ENCODE assay signal across 10 cellular contexts in genomic region chr1:206693029-206693428, GRCh38. TPM values are rescaled to one million over a fixed set of nuclear protein-coding genes. Genes with fewer than 3 reads are reported as not detected.
DNase-seq lines count a peak whose midpoint lies in the region; ATAC-seq and TF ChIP-seq lines count a peak whose summit lies in the region.
"Had no signal": no experiment of that assay in that cellular context is flagged by ENCODE, and none has a peak within 500 bp of the region (broad histone marks: within the 10 kb centered on the region; RNA-seq: fewer than 3 reads in every experiment).

No MANE protein-coding gene starts in this region.

- no peaks in the 10 kb centered on the region for H3K27me3 Mint-ChIP-seq in neural crest cell (ENCODE audit: low read depth)
- H3K27me3 Mint-ChIP-seq in activated CD4-positive, alpha-beta T cell treated with anti-CD3 and anti-CD28 coated beads, Interleukin-2, amount 10 ng/mL, durations not matched to agents 7 days and 5 days, result no peaks in the 10 kb centered on the region

- no peak for TF ChIP-seq CTCF in neural crest cell (conservative IDR thresholded peaks at IDR 0.05)

- H3K36me3 Mint-ChIP-seq in neural crest cell (ENCODE audit: low read depth), result peaks cover 3% of the 10 kb centered on the region
- H3K36me3 Mint-ChIP-seq in activated CD4-positive, alpha-beta T cell treated with anti-CD3 and anti-CD28 coated beads, Interleukin-2, amount 10 ng/mL, durations not matched to agents 7 days and 5 days (ENCODE audit: low read depth), result peaks cover 18% of the 10 kb centered on the region

- DNase-seq in AG20443 (ENCODE audit: low spot score) (peak; percentile 68), SHP77 (lab: John Stamatoyannopoulos, UW) (peak; percentile 49 to 66), fibroblast of peridontal ligament (ENCODE audit: extremely low read depth) (peak; percentile 57), neural crest cell (ENCODE audit: low read depth, low spot score) (no peak), HEK293T (ENCODE audit: extremely low spot score) (no peak), SK-N-DZ (ENCODE audit: low spot score) (no peak)
- no peak for DNase-seq in activated CD4-positive, alpha-beta T cell treated with anti-CD3 and anti-CD28 coated beads, Interleukin-2, amount 10 ng/mL, durations not matched to agents 7 days and 5 days
- DNase-seq: activated gamma-delta T cell, NCI-H510A treated with DMSO at 0.1 percent for 48 hours had no signal

- no peak for ATAC-seq in HG03520 (IDR thresholded peaks at IDR 0.05; ENCODE audit: unreplicated experiment)

- H3K9me3 Mint-ChIP-seq in neural crest cell, result no peaks in the 10 kb centered on the region
- no peaks in the 10 kb centered on the region for H3K9me3 Mint-ChIP-seq in activated CD4-positive, alpha-beta T cell treated with anti-CD3 and anti-CD28 coated beads, Interleukin-2, amount 10 ng/mL, durations not matched to agents 7 days and 5 days

- POLR2A ChIA-PET in HEK293T (lab: Yijun Ruan, JAX), result interaction anchor here (0.9 to 1.6 kb wide), 2 partner anchors 9 to 18 kb away, joined by 3 to 4 read pairs; no protein-coding TSS in a partner anchor
- POLR2A ChIA-PET in activated CD4-positive, alpha-beta T cell treated with anti-CD3 and anti-CD28 coated beads, Interleukin-2, amount 10 ng/mL, durations not matched to agents 7 days and 5 days (lab: Charles Lee), result no interaction called here

- H3K4me3 Mint-ChIP-seq in neural crest cell, result no peak overlapping the region
- H3K4me3 Mint-ChIP-seq in activated CD4-positive, alpha-beta T cell treated with anti-CD3 and anti-CD28 coated beads, Interleukin-2, amount 10 ng/mL, durations not matched to agents 7 days and 5 days, result no peak overlapping the region

- CTCF ChIA-PET in HEK293T (lab: Yijun Ruan, JAX), result interaction anchor here (1.2 kb wide), 2 partner anchors 35 to 241 kb away, joined by 3 read pairs; no protein-coding TSS in a partner anchor
- CTCF ChIA-PET in activated CD4-positive, alpha-beta T cell treated with anti-CD3 and anti-CD28 coated beads, Interleukin-2, amount 10 ng/mL, durations not matched to agents 7 days and 5 days (lab: Charles Lee), result interaction anchor here (0.8 to 3.0 kb wide), 7 partner anchors 8 to 191 kb away, joined by 3 to 11 read pairs (median 4); no protein-coding TSS in a partner anchor

- H3K27ac Mint-ChIP-seq in neural crest cell (ENCODE audit: unreplicated experiment), result peak overlapping the region; percentile 24
- H3K27ac Mint-ChIP-seq in activated CD4-positive, alpha-beta T cell treated with anti-CD3 and anti-CD28 coated beads, Interleukin-2, amount 10 ng/mL, durations not matched to agents 7 days and 5 days, result no peak overlapping the region

- H3K4me1 Mint-ChIP-seq in neural crest cell, result peaks cover 74% of the 10 kb centered on the region
- peaks cover 41% of the 10 kb centered on the region for H3K4me1 Mint-ChIP-seq in activated CD4-positive, alpha-beta T cell treated with anti-CD3 and anti-CD28 coated beads, Interleukin-2, amount 10 ng/mL, durations not matched to agents 7 days and 5 days

TF ChIP-seq in HEK293T, 16 proteins besides CTCF, POLR2A, EP300 and RAD21:
- TF ChIP-seq L3MBTL2 (conservative IDR thresholded peaks at IDR 0.05) (no peak), NFRKB (IDR thresholded peaks at IDR 0.05) (no peak)
TF ChIP-seq in HEK293T: peak in this region for 0.

RNA-seq across cellular contexts. Expression of gene MAPKAPK2, which starts 8.3 kb away (rescaled TPM):
- 77.7 and 78.7 TPM in 2 replicates for total RNA-seq in neural crest cell
- polyA plus RNA-seq in SK-N-DZ (2014; cell fraction: cytosol; rRNA removed), result 6.2 and 9.1 TPM in 2 replicates
- polyA plus RNA-seq in SK-N-DZ (2014; cell fraction: nucleus; rRNA removed), result 10.9 and 15.0 TPM in 2 replicates
- total RNA-seq in activated CD4-positive, alpha-beta T cell treated with anti-CD3 and anti-CD28 coated beads, Interleukin-2, amount 10 ng/mL, durations not matched to agents 7 days and 5 days, result 10 to 100 TPM; 55.5 to 57.4 TPM

RNA-seq across cellular contexts. Expression of gene DYRK3, which starts 57.7 kb away (rescaled TPM):
- total RNA-seq in neural crest cell, result 12.5 and 13.3 TPM in 2 replicates
- 6.8 and 6.9 TPM in 2 replicates for polyA plus RNA-seq in SK-N-DZ (2014; cell fraction: cytosol; rRNA removed)
- polyA plus RNA-seq in SK-N-DZ (2014; cell fraction: nucleus; rRNA removed), result 3.7 and 4.9 TPM in 2 replicates
- 1 to 10 TPM; 4.0 to 4.3 TPM for total RNA-seq in activated CD4-positive, alpha-beta T cell treated with anti-CD3 and anti-CD28 coated beads, Interleukin-2, amount 10 ng/mL, durations not matched to agents 7 days and 5 days

Comparison
In these comparisons a context has a peak if more than half of its experiments do, and no peak if none do; other contexts are left out.
1. DNase-seq: peak in AG20443 (single experiment), SHP77 (2 of 2) and fibroblast of peridontal ligament (single experiment); none in neural crest cell (single experiment), HEK293T (single experiment), SK-N-DZ (single experiment) and activated CD4-positive, alpha-beta T cell treated with anti-CD3 and anti-CD28 coated beads, Interleukin-2, amount 10 ng/mL, durations not matched to agents 7 days and 5 days (single experiment).